ENCODE assay signal across 14 cellular contexts in the genomic region with DNA sequence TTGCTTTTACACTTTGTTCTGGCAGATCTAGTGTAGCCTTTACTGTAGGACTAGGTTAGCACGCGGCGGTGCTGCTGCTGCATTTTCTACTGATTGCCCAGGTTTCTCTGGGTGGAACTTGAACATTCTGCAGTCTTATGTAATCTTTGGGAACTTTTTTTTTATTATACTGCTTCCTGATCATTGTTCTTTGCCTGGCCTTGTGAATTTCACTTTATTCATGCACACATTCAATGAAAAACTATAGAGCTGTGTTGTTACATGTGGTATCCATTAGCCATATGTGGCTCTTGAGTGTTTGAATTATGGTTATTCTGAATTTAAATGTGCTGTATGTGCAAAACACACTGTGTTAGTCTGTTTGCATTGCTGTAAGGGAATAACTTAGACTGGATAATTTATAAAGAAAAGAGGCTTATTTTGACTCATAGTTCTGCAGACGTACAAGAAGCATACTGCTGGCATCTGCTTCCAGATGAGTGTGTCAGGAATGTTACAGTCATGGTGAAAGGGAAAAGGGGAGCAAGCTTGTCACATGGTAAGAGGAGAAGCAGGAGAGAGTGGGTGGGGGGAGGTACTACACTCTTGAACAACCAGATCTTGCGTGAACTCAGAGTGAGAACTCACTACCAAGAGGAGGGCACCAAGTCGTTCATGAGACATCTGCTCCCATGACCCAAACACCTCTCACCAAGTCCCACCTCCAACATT. TPM values are rescaled to one million over a fixed set of nuclear protein-coding genes. Genes with fewer than 3 reads are reported as not detected.
DNase-seq lines count a peak whose midpoint lies in the region; TF ChIP-seq lines count a peak whose summit lies in the region.
"Had no signal": no experiment of that assay in that cellular context is flagged by ENCODE, and none has a peak within 500 bp of the region (broad histone marks: within the 10 kb centered on the region; RNA-seq: fewer than 3 reads in every experiment).

No MANE protein-coding gene starts in this region.

- H3K36me3 ChIP-seq in GM23248 (ENCODE audit: low read depth) (no peaks in the 10 kb centered on the region), smooth muscle cell (ENCODE audit: low read depth) (no peaks in the 10 kb centered on the region)
- H3K36me3 ChIP-seq: esophagus squamous epithelium had no signal

- H3K4me3 Mint-ChIP-seq in chondrocyte (ENCODE audit: unreplicated experiment): no peak overlapping the region
- no peak overlapping the region for H3K4me3 Mint-ChIP-seq in activated CD4-positive, alpha-beta T cell treated with anti-CD3 and anti-CD28 coated beads, Interleukin-2, amount 10 ng/mL, durations not matched to agents 7 days and 5 days
- H3K4me3 Mint-ChIP-seq: stimulated activated naive CD8-positive, alpha-beta T cell treated with anti-CD3 and anti-CD28 coated beads, Interleukin-15, Interleukin-2, amounts not matched to agents 100 ng/mL and 50 ng/mL, for 24 hours had no signal

- H3F3A ChIP-seq in GM23248 (ENCODE audit: insufficient read depth): peaks cover 11% of the 10 kb centered on the region; the same call in 1 of the 2 replicates
- no peaks in the 10 kb centered on the region for H3F3A ChIP-seq in smooth muscle cell (ENCODE audit: low read depth)

- no peaks in the 10 kb centered on the region for H3K27me3 Mint-ChIP-seq in chondrocyte (ENCODE audit: low read depth)
- H3K27me3 Mint-ChIP-seq in activated CD4-positive, alpha-beta T cell treated with anti-CD3 and anti-CD28 coated beads, Interleukin-2, amount 10 ng/mL, durations not matched to agents 7 days and 5 days: no peaks in the 10 kb centered on the region
- H3K27me3 Mint-ChIP-seq: naive thymus-derived CD4-positive, alpha-beta T cell; stimulated activated naive CD8-positive, alpha-beta T cell treated with anti-CD3 and anti-CD28 coated beads, Interleukin-15, Interleukin-2, amounts not matched to agents 100 ng/mL and 50 ng/mL, for 24 hours had no signal

- H3K27me3 ChIP-seq in GM23248 (replicated peaks; ENCODE audit: insufficient read depth) (no peaks in the 10 kb centered on the region), smooth muscle cell (ENCODE audit: low read depth) (no peaks in the 10 kb centered on the region)
- H3K27me3 ChIP-seq: esophagus squamous epithelium had no signal

- TF ChIP-seq CTCF in chondrocyte (IDR thresholded peaks at IDR 0.05) (no peak), smooth muscle cell (IDR thresholded peaks at IDR 0.05; ENCODE audit: borderline replicate concordance, insufficient read depth, poor library complexity, severe bottlenecking) (no peak)

- 45 to 53% methylated on average over 6 of the region's 6 CpGs for WGBS in GM23248 (ENCODE audit: low coverage in 1 of 2, low lambda C conversion rate in 2 of 2, missing lambda C conversion rate in 2 of 2), 2 experiments
- 79% methylated on average over 6 of the region's 6 CpGs for WGBS in smooth muscle cell (ENCODE audit: low lambda C conversion rate)

- H3K4me3 ChIP-seq in GM23248 (no peak overlapping the region), smooth muscle cell (no peak overlapping the region)
- H3K4me3 ChIP-seq: esophagus squamous epithelium had no signal

- H3K27ac ChIP-seq in GM23248 (peak overlapping the region; percentile 51), smooth muscle cell (ENCODE audit: low read depth) (peak overlapping the region; percentile 5)
- H3K27ac ChIP-seq: esophagus squamous epithelium had no signal

- H3K4me2 ChIP-seq in GM23248 (ENCODE audit: unreplicated experiment) (peak overlapping the region; percentile 1), smooth muscle cell (no peak overlapping the region)

- in situ Hi-C loops in GM23248 (cut with MboI): no loop called here

- H3K9me3 ChIP-seq in GM23248 (ENCODE audit: low read depth) (no peaks in the 10 kb centered on the region), smooth muscle cell (replicated peaks; ENCODE audit: low read depth) (no peaks in the 10 kb centered on the region)
- H3K9me3 ChIP-seq: esophagus squamous epithelium had no signal

- H3K79me2 ChIP-seq in GM23248 (ENCODE audit: insufficient read depth) (peaks cover 100% of the 10 kb centered on the region), smooth muscle cell (ENCODE audit: low read depth) (peaks cover 99% of the 10 kb centered on the region)

- H3K9me2 ChIP-seq in GM23248 (ENCODE audit: insufficient read depth): no peaks in the 10 kb centered on the region

- peaks cover 2% of the 10 kb centered on the region for H3K9me3 Mint-ChIP-seq in chondrocyte (ENCODE audit: low read depth)
- H3K9me3 Mint-ChIP-seq in activated CD4-positive, alpha-beta T cell treated with anti-CD3 and anti-CD28 coated beads, Interleukin-2, amount 10 ng/mL, durations not matched to agents 7 days and 5 days: peaks cover 24% of the 10 kb centered on the region

- peak overlapping the region; percentile 33 for H3K27ac Mint-ChIP-seq in chondrocyte (ENCODE audit: unreplicated experiment)
- H3K27ac Mint-ChIP-seq in activated CD4-positive, alpha-beta T cell treated with anti-CD3 and anti-CD28 coated beads, Interleukin-2, amount 10 ng/mL, durations not matched to agents 7 days and 5 days: no peak overlapping the region

- H2AFZ ChIP-seq in GM23248: 0 out of 2 replicates have a peak overlapping the region, but pooled peaks have one; percentile 13
- no peak overlapping the region for H2AFZ ChIP-seq in smooth muscle cell (ENCODE audit: low read depth)

- CTCF ChIA-PET in activated CD4-positive, alpha-beta T cell treated with anti-CD3 and anti-CD28 coated beads, Interleukin-2, amount 10 ng/mL, durations not matched to agents 7 days and 5 days (lab: Charles Lee): interaction anchor here (0.9 to 1.5 kb wide), 2 partner anchors 11 to 112 kb away, joined by 3 read pairs; no protein-coding TSS in a partner anchor

- H3K9ac ChIP-seq in GM23248 (peak overlapping the region; percentile 11; the same call in 1 of the 2 replicates), smooth muscle cell (ENCODE audit: low read depth) (no peak overlapping the region)

- peaks cover 80% of the 10 kb centered on the region for H3K4me1 Mint-ChIP-seq in chondrocyte (ENCODE audit: low read depth)
- peaks cover 16% of the 10 kb centered on the region for H3K4me1 Mint-ChIP-seq in activated CD4-positive, alpha-beta T cell treated with anti-CD3 and anti-CD28 coated beads, Interleukin-2, amount 10 ng/mL, durations not matched to agents 7 days and 5 days

- DNase-seq in GM23248 (peak; percentile 79), chondrocyte (ENCODE audit: low spot score) (no peak), iris pigment epithelial cell (ENCODE audit: low read depth) (peak; percentile 73), smooth muscle cell (lab: John Stamatoyannopoulos, UW; ENCODE audit: unreplicated experiment) (no peak), erythroblast (lab: John Stamatoyannopoulos, UW) (no peak)
- DNase-seq in activated CD4-positive, alpha-beta T cell treated with anti-CD3 and anti-CD28 coated beads, Interleukin-2, amount 10 ng/mL, durations not matched to agents 7 days and 5 days: no peak
- DNase-seq in stimulated activated CD4-positive, alpha-beta T cell treated with anti-CD3 and anti-CD28 coated beads, Interleukin-4, amount 100 ng/mL, for 4 hours: no peak
- DNase-seq: activated naive CD4-positive, alpha-beta T cell treated with anti-CD3 and anti-CD28 coated beads, Interleukin-2, amount 50 U/mL, for 16 hours; Calu3; esophagus squamous epithelium; MV-4-11; retina had no signal

- no peak for TF ChIP-seq POLR2A in erythroblast (IDR thresholded peaks at IDR 0.05; ENCODE audit: low read length)

- peaks cover 21% of the 10 kb centered on the region for H4K20me1 ChIP-seq in GM23248 (ENCODE audit: insufficient read depth)
- peaks cover 93% of the 10 kb centered on the region for H4K20me1 ChIP-seq in smooth muscle cell (ENCODE audit: low read depth)

- peaks cover 10% of the 10 kb centered on the region; the same call in 1 of the 2 replicates for H3K4me1 ChIP-seq in GM23248 (ENCODE audit: insufficient read depth)
- H3K4me1 ChIP-seq in smooth muscle cell (ENCODE audit: low read depth): no peaks in the 10 kb centered on the region

- POLR2A ChIA-PET in activated CD4-positive, alpha-beta T cell treated with anti-CD3 and anti-CD28 coated beads, Interleukin-2, amount 10 ng/mL, durations not matched to agents 7 days and 5 days (lab: Charles Lee): no interaction called here

- H3K36me3 Mint-ChIP-seq in chondrocyte (ENCODE audit: low read depth): peaks cover 2% of the 10 kb centered on the region
- peaks cover 34% of the 10 kb centered on the region for H3K36me3 Mint-ChIP-seq in activated CD4-positive, alpha-beta T cell treated with anti-CD3 and anti-CD28 coated beads, Interleukin-2, amount 10 ng/mL, durations not matched to agents 7 days and 5 days (ENCODE audit: low read depth)

RNA-seq across cellular contexts. Expression of a gene that starts 26.5 kb away (rescaled TPM):
- 37.8 and 53.1 TPM in 2 replicates for total RNA-seq in GM23248 (2014; rRNA removed; shearing (Covaris generic))
- polyA plus RNA-seq in GM23248 (2016; fragmentation: Nextera tagmentation; extraction: Ambion mirVana) (22.7 and 24.3 TPM in 2 replicates), smooth muscle cell (12.3 and 21.7 TPM in 2 replicates)
- total RNA-seq in chondrocyte (138 to 191 TPM (median 184 TPM) in 3 replicates), smooth muscle cell (61.1 and 75.8 TPM in 2 replicates)
- total RNA-seq in activated CD4-positive, alpha-beta T cell treated with anti-CD3 and anti-CD28 coated beads, Interleukin-2, amount 10 ng/mL, durations not matched to agents 7 days and 5 days: 10 to 100 TPM; 24.5 to 27.0 TPM

Comparison
In these comparisons a context has a peak if more than half of its experiments do, and no peak if none do; other contexts are left out.
1. DNase-seq: peak in GM23248 (single experiment) and iris pigment epithelial cell (single experiment); none in chondrocyte (single experiment), smooth muscle cell (single experiment), erythroblast (0 of 2), activated CD4-positive, alpha-beta T cell treated with anti-CD3 and anti-CD28 coated beads, Interleukin-2, amount 10 ng/mL, durations not matched to agents 7 days and 5 days (single experiment) and stimulated activated CD4-positive, alpha-beta T cell treated with anti-CD3 and anti-CD28 coated beads, Interleukin-4, amount 100 ng/mL, for 4 hours (0 of 2).